1 cellular context compared by ENCODE assay signal in the genomic region with DNA sequence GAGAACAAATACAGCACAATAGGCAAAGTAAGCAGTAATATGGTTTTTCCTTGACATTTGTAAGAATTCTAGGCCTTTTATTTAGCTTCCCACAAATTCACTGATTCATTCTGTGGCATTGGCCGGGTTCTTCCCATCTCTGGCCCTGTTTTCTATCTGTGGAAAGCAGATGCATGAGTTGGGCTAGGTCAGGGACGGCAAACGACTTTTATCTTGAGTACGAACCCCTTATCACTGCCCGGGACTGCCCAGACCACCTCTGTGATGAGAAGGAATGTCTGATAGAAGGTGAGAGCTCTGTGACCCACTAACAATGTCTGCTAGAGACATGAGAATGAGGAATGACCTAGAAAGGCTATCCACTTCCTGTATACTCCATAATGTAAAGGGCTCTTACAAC.
TF ChIP-seq lines count a peak whose summit lies in the region.

No MANE protein-coding gene starts in this region.

TF ChIP-seq in K562, 482 proteins besides CTCF, POLR2A, EP300 and RAD21 (continued from another document):
- TF ChIP-seq MGA (IDR thresholded peaks at IDR 0.05) (no peak), FOXK1 (CRISPR knock-in tag; IDR thresholded peaks at IDR 0.05; ENCODE audit: borderline replicate concordance) (no peak), DIDO1 (tag; IDR thresholded peaks at IDR 0.05; ENCODE audit: low read depth) (no peak), HLTF (IDR thresholded peaks at IDR 0.05) (no peak), ASH1L (IDR thresholded peaks at IDR 0.05; ENCODE audit: borderline replicate concordance, low read depth, partially characterized antibody) (no peak), CTBP1 (IDR thresholded peaks at IDR 0.05; ENCODE audit: borderline replicate concordance) (peak; percentile 64; the same call in 1 of the 2 replicates), ZC3H11A (IDR thresholded peaks at IDR 0.05; ENCODE audit: low read depth, low read length) (no peak), CCNT2 (IDR thresholded peaks at IDR 0.05; ENCODE audit: borderline replicate concordance, extremely low read depth, insufficient read length, low read depth, low read length) (peak; percentile 95), TAF1 (IDR thresholded peaks at IDR 0.05; ENCODE audit: control insufficient read depth, extremely low read depth, insufficient read depth, low read length, severe bottlenecking) (no peak), ESRRA (IDR thresholded peaks at IDR 0.05; ENCODE audit: borderline replicate concordance, low read depth) (peak; percentile 31; the same call in 1 of the 2 replicates), CBFB (CRISPR knock-in tag; IDR thresholded peaks at IDR 0.05) (no peak), DNMT1 (IDR thresholded peaks at IDR 0.05) (no peak), ZNF146 (CRISPR knock-in tag; IDR thresholded peaks at IDR 0.05; ENCODE audit: unreplicated experiment) (no peak), MXI1 (IDR thresholded peaks at IDR 0.05; ENCODE audit: low read depth, low read length) (peak; percentile 27; the same call in 1 of the 2 replicates), CREM (IDR thresholded peaks at IDR 0.05; ENCODE audit: low read depth) (peak; percentile 47; the same call in 1 of the 2 replicates), MAZ (CRISPR knock-in tag; conservative IDR thresholded peaks at IDR 0.05 in 1 of 2, IDR thresholded peaks at IDR 0.05 in 1 of 2) (no peak), SNRNP70 (optimal IDR thresholded peaks at IDR 0.05; ENCODE audit: low read depth, low read length) (no peak), NFE2L1 (tag; IDR thresholded peaks at IDR 0.05; ENCODE audit: borderline replicate concordance, low read depth) (no peak), PCBP1 (IDR thresholded peaks at IDR 0.05; ENCODE audit: low read depth, low read length, poor library complexity, severe bottlenecking) (no peak), TCF7 (IDR thresholded peaks at IDR 0.05; ENCODE audit: borderline replicate concordance) (0 out of 2 replicates have a peak, but pooled peaks have one; percentile 46), POLR3A (IDR thresholded peaks at IDR 0.05; ENCODE audit: borderline replicate concordance, extremely low read depth, insufficient read depth, insufficient read length) (no peak), XRCC4 (IDR thresholded peaks at IDR 0.05; ENCODE audit: extremely low read depth, insufficient read depth, insufficient read length) (no peak), ZNF282 (CRISPR knock-in tag; IDR thresholded peaks at IDR 0.05) (no peak), ZSCAN29 (IDR thresholded peaks at IDR 0.05) (no peak), ATF4 (CRISPR knock-in tag; IDR thresholded peaks at IDR 0.05) (no peak), ZNF174 (CRISPR knock-in tag; IDR thresholded peaks at IDR 0.05) (no peak), HCFC1 (IDR thresholded peaks at IDR 0.05; ENCODE audit: low read depth, low read length) (no peak; the same call in 1 of the 2 replicates), HDGF (IDR thresholded peaks at IDR 0.05) (no peak), KAT8 (IDR thresholded peaks at IDR 0.05; ENCODE audit: low read depth) (no peak), RCOR1 (IDR thresholded peaks at IDR 0.05; ENCODE audit: borderline replicate concordance in 1 of 2, low read depth in 2 of 2, low read length in 2 of 2) (peak; percentile 26 to 92; a peak in 3 of 4 replicates), ZNF197 (CRISPR knock-in tag; IDR thresholded peaks at IDR 0.05; ENCODE audit: low read depth) (0 out of 2 replicates have a peak, but pooled peaks have one; percentile 24)
- TF ChIP-seq, protein P1, sequence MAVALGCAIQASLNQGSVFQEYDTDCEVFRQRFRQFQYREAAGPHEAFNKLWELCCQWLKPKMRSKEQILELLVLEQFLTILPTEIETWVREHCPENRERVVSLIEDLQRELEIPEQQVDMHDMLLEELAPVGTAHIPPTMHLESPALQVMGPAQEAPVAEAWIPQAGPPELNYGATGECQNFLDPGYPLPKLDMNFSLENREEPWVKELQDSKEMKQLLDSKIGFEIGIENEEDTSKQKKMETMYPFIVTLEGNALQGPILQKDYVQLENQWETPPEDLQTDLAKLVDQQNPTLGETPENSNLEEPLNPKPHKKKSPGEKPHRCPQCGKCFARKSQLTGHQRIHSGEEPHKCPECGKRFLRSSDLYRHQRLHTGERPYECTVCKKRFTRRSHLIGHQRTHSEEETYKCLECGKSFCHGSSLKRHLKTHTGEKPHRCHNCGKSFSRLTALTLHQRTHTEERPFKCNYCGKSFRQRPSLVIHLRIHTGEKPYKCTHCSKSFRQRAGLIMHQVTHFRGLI (CRISPR knock-in tag; IDR thresholded peaks at IDR 0.05) = no peak
- TF ChIP-seq, protein P2, sequence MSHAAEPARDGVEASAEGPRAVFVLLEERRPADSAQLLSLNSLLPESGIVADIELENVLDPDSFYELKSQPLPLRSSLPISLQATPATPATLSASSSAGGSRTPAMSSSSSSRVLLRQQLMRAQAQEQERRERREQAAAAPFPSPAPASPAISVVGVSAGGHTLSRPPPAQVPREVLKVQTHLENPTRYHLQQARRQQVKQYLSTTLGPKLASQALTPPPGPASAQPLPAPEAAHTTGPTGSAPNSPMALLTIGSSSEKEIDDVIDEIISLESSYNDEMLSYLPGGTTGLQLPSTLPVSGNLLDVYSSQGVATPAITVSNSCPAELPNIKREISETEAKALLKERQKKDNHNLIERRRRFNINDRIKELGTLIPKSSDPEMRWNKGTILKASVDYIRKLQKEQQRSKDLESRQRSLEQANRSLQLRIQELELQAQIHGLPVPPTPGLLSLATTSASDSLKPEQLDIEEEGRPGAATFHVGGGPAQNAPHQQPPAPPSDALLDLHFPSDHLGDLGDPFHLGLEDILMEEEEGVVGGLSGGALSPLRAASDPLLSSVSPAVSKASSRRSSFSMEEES (CRISPR knock-in tag; IDR thresholded peaks at IDR 0.05) = no peak
- TF ChIP-seq, protein P3, sequence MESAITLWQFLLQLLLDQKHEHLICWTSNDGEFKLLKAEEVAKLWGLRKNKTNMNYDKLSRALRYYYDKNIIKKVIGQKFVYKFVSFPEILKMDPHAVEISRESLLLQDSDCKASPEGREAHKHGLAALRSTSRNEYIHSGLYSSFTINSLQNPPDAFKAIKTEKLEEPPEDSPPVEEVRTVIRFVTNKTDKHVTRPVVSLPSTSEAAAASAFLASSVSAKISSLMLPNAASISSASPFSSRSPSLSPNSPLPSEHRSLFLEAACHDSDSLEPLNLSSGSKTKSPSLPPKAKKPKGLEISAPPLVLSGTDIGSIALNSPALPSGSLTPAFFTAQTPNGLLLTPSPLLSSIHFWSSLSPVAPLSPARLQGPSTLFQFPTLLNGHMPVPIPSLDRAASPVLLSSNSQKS (CRISPR knock-in tag; IDR thresholded peaks at IDR 0.05) = no peak
- TF ChIP-seq, protein P4, sequence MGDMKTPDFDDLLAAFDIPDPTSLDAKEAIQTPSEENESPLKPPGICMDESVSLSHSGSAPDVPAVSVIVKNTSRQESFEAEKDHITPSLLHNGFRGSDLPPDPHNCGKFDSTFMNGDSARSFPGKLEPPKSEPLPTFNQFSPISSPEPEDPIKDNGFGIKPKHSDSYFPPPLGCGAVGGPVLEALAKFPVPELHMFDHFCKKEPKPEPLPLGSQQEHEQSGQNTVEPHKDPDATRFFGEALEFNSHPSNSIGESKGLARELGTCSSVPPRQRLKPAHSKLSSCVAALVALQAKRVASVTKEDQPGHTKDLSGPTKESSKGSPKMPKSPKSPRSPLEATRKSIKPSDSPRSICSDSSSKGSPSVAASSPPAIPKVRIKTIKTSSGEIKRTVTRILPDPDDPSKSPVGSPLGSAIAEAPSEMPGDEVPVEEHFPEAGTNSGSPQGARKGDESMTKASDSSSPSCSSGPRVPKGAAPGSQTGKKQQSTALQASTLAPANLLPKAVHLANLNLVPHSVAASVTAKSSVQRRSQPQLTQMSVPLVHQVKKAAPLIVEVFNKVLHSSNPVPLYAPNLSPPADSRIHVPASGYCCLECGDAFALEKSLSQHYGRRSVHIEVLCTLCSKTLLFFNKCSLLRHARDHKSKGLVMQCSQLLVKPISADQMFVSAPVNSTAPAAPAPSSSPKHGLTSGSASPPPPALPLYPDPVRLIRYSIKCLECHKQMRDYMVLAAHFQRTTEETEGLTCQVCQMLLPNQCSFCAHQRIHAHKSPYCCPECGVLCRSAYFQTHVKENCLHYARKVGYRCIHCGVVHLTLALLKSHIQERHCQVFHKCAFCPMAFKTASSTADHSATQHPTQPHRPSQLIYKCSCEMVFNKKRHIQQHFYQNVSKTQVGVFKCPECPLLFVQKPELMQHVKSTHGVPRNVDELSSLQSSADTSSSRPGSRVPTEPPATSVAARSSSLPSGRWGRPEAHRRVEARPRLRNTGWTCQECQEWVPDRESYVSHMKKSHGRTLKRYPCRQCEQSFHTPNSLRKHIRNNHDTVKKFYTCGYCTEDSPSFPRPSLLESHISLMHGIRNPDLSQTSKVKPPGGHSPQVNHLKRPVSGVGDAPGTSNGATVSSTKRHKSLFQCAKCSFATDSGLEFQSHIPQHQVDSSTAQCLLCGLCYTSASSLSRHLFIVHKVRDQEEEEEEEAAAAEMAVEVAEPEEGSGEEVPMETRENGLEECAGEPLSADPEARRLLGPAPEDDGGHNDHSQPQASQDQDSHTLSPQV (IDR thresholded peaks at IDR 0.05) = no peak
TF ChIP-seq in K562: peak in this region for 84.
